In the genomic region with DNA sequence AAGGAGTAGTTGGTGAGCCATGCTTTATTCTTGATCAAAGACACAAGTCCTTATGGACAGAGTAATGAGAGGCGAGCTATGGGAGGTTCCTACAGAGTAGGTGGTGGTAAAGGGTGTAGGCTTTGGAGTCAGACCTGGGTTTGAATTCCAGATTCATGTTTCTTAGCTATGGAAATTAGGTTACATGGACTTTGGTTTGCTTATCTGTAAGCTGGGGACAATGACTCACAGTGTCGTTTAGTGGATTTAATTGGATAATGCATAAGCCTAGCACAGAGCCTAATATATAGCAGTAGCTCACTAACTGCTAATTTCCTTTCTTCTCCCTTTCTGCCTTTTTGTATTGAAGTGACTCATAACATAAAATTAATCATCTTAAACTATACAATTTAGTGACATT, we compare ENCODE assay signal across 2 cellular contexts.
TF ChIP-seq lines count a peak whose summit lies in the region.

No MANE protein-coding gene starts in this region.

TF ChIP-seq in liver, 16 proteins besides CTCF, POLR2A, EP300 and RAD21:
- TF ChIP-seq ZBTB33 (IDR thresholded peaks at IDR 0.05) (no peak), HNF4A (conservative IDR thresholded peaks at IDR 0.05) (peak; percentile 70 to 71), GABPA (IDR thresholded peaks at IDR 0.05 in 1 of 2, conservative IDR thresholded peaks at IDR 0.05 in 1 of 2) (no peak), ATF3 (IDR thresholded peaks at IDR 0.05) (no peak), RXRA (IDR thresholded peaks at IDR 0.05) (no peak), FOXA1 (IDR thresholded peaks at IDR 0.05) (no peak), YY1 (IDR thresholded peaks at IDR 0.05) (no peak), FOXA2 (IDR thresholded peaks at IDR 0.05) (no peak), JUND (IDR thresholded peaks at IDR 0.05) (peak; percentile 58 to 61), TAF1 (conservative IDR thresholded peaks at IDR 0.05) (no peak)

TF ChIP-seq in HepG2, 621 proteins besides CTCF, POLR2A, EP300 and RAD21:
- TF ChIP-seq ZFX (CRISPR knock-in tag; IDR thresholded peaks at IDR 0.05; ENCODE audit: low read depth) (no peak), SIN3A (IDR thresholded peaks at IDR 0.05; ENCODE audit: borderline replicate concordance, low read depth, low read length) (no peak), BCL6 (CRISPR knock-in tag; IDR thresholded peaks at IDR 0.05) (no peak), ZNF761 (CRISPR knock-in tag; conservative IDR thresholded peaks at IDR 0.05) (no peak), GTF2F1 (IDR thresholded peaks at IDR 0.05; ENCODE audit: low read length) (no peak), HOXD1 (CRISPR knock-in tag; IDR thresholded peaks at IDR 0.05) (no peak), IRF2 (CRISPR knock-in tag; IDR thresholded peaks at IDR 0.05) (no peak), SP140L (CRISPR knock-in tag; IDR thresholded peaks at IDR 0.05; ENCODE audit: borderline replicate concordance) (no peak), ZNF251 (CRISPR knock-in tag; IDR thresholded peaks at IDR 0.05) (no peak), ZNF850 (CRISPR knock-in tag; conservative IDR thresholded peaks at IDR 0.05) (no peak), SIX1 (CRISPR knock-in tag; IDR thresholded peaks at IDR 0.05; ENCODE audit: borderline replicate concordance) (no peak), E2F2 (CRISPR knock-in tag; IDR thresholded peaks at IDR 0.05; ENCODE audit: borderline replicate concordance) (no peak), ZBTB7B (CRISPR knock-in tag; IDR thresholded peaks at IDR 0.05) (no peak), ZHX2 (IDR thresholded peaks at IDR 0.05; ENCODE audit: low read depth) (no peak), ZHX2 (CRISPR knock-in tag; IDR thresholded peaks at IDR 0.05; ENCODE audit: borderline replicate concordance) (no peak), GTF3A (CRISPR knock-in tag; conservative IDR thresholded peaks at IDR 0.05) (no peak), HDAC1 (CRISPR knock-in tag; IDR thresholded peaks at IDR 0.05) (no peak), ATF7 (IDR thresholded peaks at IDR 0.05) (no peak), ATF7 (CRISPR knock-in tag; IDR thresholded peaks at IDR 0.05) (no peak), MATR3 (CRISPR knock-in tag; IDR thresholded peaks at IDR 0.05) (no peak)
